Comparison of ENCODE assay signal across 8 cellular contexts in the genomic region with DNA sequence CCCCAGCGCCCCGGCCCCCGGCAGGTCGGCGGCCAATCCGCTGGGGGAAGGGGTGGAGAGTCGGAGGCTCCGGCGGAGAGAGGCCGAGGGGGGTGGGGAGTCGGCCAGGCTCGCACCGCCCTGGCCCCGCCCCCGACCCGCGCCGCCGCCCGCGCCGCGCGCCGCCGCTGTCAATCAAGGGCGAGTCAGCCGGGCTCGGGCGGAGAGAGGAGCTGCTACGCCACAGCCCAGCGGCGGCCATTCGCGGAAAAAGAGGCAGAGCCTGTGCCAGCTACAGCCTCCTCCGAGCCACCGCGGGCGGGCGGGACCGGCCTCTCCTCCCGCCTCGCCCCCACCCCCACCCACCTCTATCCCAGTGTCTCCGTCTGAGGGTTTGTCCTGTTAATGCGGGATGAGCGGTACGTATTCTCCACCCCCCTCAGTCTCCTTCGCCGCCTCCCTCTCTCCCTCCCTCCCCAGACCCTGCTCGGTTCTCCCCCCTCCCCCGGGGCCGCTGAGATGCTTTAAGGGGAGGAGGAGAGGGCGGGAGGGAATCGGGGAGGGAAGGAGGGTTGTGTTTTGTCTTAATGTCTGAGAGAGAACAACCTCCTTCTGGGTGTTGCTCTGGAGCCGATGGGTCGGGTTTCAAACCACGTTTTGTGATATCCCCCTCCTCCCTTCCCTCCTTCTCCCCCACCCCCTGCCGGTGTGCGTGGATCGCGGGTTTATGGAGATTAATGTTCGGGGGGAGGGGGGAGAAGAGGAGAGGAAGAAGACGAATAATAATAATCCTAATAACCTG. TPM values are rescaled to one million over a fixed set of nuclear protein-coding genes. Genes with fewer than 3 reads are reported as not detected.
DNase-seq lines count a peak whose midpoint lies in the region; ATAC-seq and TF ChIP-seq lines count a peak whose summit lies in the region.

A gene (plus strand): TSS at position 223 of the 781 bp plus-strand sequence. CDS start 169 bp downstream, at position 392.

- H3K36me3 ChIP-seq in ectodermal cell (ENCODE audit: control insufficient read depth, insufficient read depth, low read length), result no peaks in the 10 kb centered on the region
- no peaks in the 10 kb centered on the region for H3K36me3 ChIP-seq in lung (ENCODE audit: control insufficient read depth in 2 of 2, insufficient read depth in 2 of 2, low read length in 2 of 2)

- ATAC-seq in lung (ENCODE audit: insufficient read depth, low FRiP score), result peak; percentile 90

- H3K27ac ChIP-seq in ectodermal cell (ENCODE audit: insufficient read depth, low read depth, low read length, poor library complexity, severe bottlenecking) (peak within 1 kb of the TSS; percentile 99), lung (ENCODE audit: low read depth in 1 of 2, low read length in 1 of 2) (peak within 1 kb of the TSS; percentile 98 to 99)

- WGBS in ectodermal cell, 2 experiments, result 0% methylated on average over 43 to 52 of the region's 63 CpGs
- 0 to 1% methylated on average over 49 to 63 of the region's 63 CpGs for WGBS in lung, 2 donors

- H3K4me1 ChIP-seq in ectodermal cell (ENCODE audit: control insufficient read depth, insufficient read depth, low read length), result peaks cover 22% of the 10 kb centered on the region
- H3K4me1 ChIP-seq in lung (ENCODE audit: control insufficient read depth in 2 of 2, insufficient read depth in 2 of 2, low read length in 2 of 2), result peaks cover 13 to 16% of the 10 kb centered on the region in 2 donors

- peak within 1 kb of the TSS; percentile 81 for H3K4me3 ChIP-seq in ectodermal cell (ENCODE audit: insufficient read depth, low read depth, low read length)
- peak within 1 kb of the TSS; percentile 79 for H3K4me3 ChIP-seq in lung

- DNase-seq in CMK (ENCODE audit: low read depth) (peak; percentile 58), GM20000 (ENCODE audit: low spot score) (peak; percentile 97), HS-5 (ENCODE audit: low read depth) (peak; percentile 68), NK-92 (lab: John Stamatoyannopoulos, UW; ENCODE audit: unreplicated experiment) (peak; percentile 80), lung (ENCODE audit: low spot score) (peak; percentile 94)
- DNase-seq in activated CD8-positive, alpha-beta memory T cell treated with anti-CD3 and anti-CD28 coated beads for 1 hour (ENCODE audit: extremely low read depth in 1 of 2, low read depth in 1 of 2), result peak; percentile 84 to 93
- DNase-seq in stimulated activated CD4-positive, alpha-beta T cell treated with anti-CD3 and anti-CD28 coated beads, TNF-alpha, amount 100 ng/mL, for 24 hours (ENCODE audit: low read depth in 3 of 3), result peak; percentile 86 to 93 (median 93)

- H3K9me3 ChIP-seq in ectodermal cell (ENCODE audit: control insufficient read depth, low read length), result no peaks in the 10 kb centered on the region
- H3K9me3 ChIP-seq in lung (ENCODE audit: control insufficient read depth in 2 of 2, insufficient read depth in 1 of 2, low read length in 1 of 2), result peaks cover 0 to 2% of the 10 kb centered on the region in 2 donors

- no peak for TF ChIP-seq CTCF in GM20000 (IDR thresholded peaks at IDR 0.05; ENCODE audit: extremely low read depth, missing control alignments)
- TF ChIP-seq CTCF in lung (IDR thresholded peaks at IDR 0.05; ENCODE audit: control extremely low read depth, extremely low read depth), result no peak

- H3K27me3 ChIP-seq in ectodermal cell (ENCODE audit: control insufficient read depth, insufficient read depth, low read length, poor library complexity, severe bottlenecking), result no peaks in the 10 kb centered on the region
- H3K27me3 ChIP-seq in lung (ENCODE audit: control insufficient read depth, insufficient read depth), result no peaks in the 10 kb centered on the region

RNA-seq across cellular contexts. Expression of the gene that starts here (rescaled TPM):
- 14.6 TPM for polyA plus RNA-seq in ectodermal cell (2013, experiment 1 of 4)
- 15.2 TPM for polyA plus RNA-seq in ectodermal cell (2013, experiment 2 of 4)
- 13.5 TPM for polyA plus RNA-seq in ectodermal cell (2013, experiment 3 of 4)
- 14.2 TPM for polyA plus RNA-seq in ectodermal cell (2013, experiment 4 of 4)
- 10 to 100 TPM in 1 of 2 donors, 1 to 10 TPM in 1; 6.0 to 16.6 TPM for total RNA-seq in lung
- 1 to 10 TPM; 1.5 to 2.1 TPM for polyA plus RNA-seq in lung

Comparison
In these comparisons a context has a peak if more than half of its experiments do, and no peak if none do; other contexts are left out.
1. Peak in every context shown above with its lines: DNase-seq, ATAC-seq, H3K4me3 ChIP-seq and H3K27ac ChIP-seq.